Comparison of ENCODE assay signal across 23 cellular contexts in genomic region chr16:75345711-75346110, GRCh38.
"Had no signal": no experiment of that assay in that cellular context is flagged by ENCODE, and none has a peak within 500 bp of the region (broad histone marks: within the 10 kb centered on the region; RNA-seq: fewer than 3 reads in every experiment).

No MANE protein-coding gene starts in this region.

- DNase-seq: dorsolateral prefrontal cortex; effector CD4-positive, alpha-beta T cell; foreskin keratinocyte; glutamatergic neuron; heart right ventricle; hippocampal formation; left ventricle myocardium superior; lower lobe of right lung; mucosa of descending colon; naive B cell; pancreas; right lobe of liver; small intestine; stimulated activated CD4-positive, alpha-beta T cell treated with anti-CD3 and anti-CD28 coated beads, Interleukin-15, amount 100 ng/mL, for 24 hours; stimulated activated CD4-positive, alpha-beta T cell treated with anti-CD3 and anti-CD28 coated beads, Interleukin-2, amount 100 ng/mL, for 48 hours; stimulated activated naive B cell treated with anti-CD40 and anti-IgM and Interleukin-4, amounts not matched to agents 10 μg/mL and 1 μg/mL and 100 μg/mL, for 72 hours; stimulated activated naive CD8-positive, alpha-beta T cell treated with anti-CD3 and anti-CD28 coated beads, Interleukin-15, amount 100 ng/mL, for 72 hours; transverse colon had no signal

- H3K4me3 ChIP-seq: dorsolateral prefrontal cortex, esophagus muscularis mucosa, heart right ventricle, lower lobe of right lung, mucosa of descending colon, pancreas, right lobe of liver, suprapubic skin, transverse colon, vagina had no signal

- H3K27me3 ChIP-seq: dorsolateral prefrontal cortex, esophagus muscularis mucosa, foreskin keratinocyte, pancreas, right lobe of liver, suprapubic skin, transverse colon, vagina had no signal

- H3K36me3 ChIP-seq: esophagus muscularis mucosa, neutrophil, pancreas, right lobe of liver, suprapubic skin, transverse colon, vagina had no signal

- H3K27ac ChIP-seq: dorsolateral prefrontal cortex, esophagus muscularis mucosa, foreskin keratinocyte, heart right ventricle, lower lobe of right lung, neutrophil, pancreas, right lobe of liver, suprapubic skin, transverse colon, vagina had no signal

- H3K9me3 ChIP-seq: esophagus muscularis mucosa, heart right ventricle, lower lobe of right lung, mucosa of descending colon, neutrophil, pancreas, right lobe of liver, suprapubic skin, transverse colon, vagina had no signal

- ATAC-seq: foreskin keratinocyte; heart right ventricle; left ventricle myocardium superior; lower lobe of right lung; mucosa of descending colon; natural killer cell treated with Interleukin-12 subunit alpha and Interleukin-12 subunit beta and Interleukin-15 and Interleukin-18, amount 100 ng/mL, for 72 hours; pancreas; right lobe of liver; stimulated activated naive B cell treated with anti-CD40 and anti-IgM and Interleukin-4, amounts not matched to agents 10 μg/mL and 1 μg/mL and 100 μg/mL, for 72 hours; stimulated activated naive CD8-positive, alpha-beta T cell treated with anti-CD3 and anti-CD28 coated beads, Interleukin-15, amount 100 ng/mL, for 72 hours had no signal
